ENCODE assay signal across 1 cellular context in the genomic region with DNA sequence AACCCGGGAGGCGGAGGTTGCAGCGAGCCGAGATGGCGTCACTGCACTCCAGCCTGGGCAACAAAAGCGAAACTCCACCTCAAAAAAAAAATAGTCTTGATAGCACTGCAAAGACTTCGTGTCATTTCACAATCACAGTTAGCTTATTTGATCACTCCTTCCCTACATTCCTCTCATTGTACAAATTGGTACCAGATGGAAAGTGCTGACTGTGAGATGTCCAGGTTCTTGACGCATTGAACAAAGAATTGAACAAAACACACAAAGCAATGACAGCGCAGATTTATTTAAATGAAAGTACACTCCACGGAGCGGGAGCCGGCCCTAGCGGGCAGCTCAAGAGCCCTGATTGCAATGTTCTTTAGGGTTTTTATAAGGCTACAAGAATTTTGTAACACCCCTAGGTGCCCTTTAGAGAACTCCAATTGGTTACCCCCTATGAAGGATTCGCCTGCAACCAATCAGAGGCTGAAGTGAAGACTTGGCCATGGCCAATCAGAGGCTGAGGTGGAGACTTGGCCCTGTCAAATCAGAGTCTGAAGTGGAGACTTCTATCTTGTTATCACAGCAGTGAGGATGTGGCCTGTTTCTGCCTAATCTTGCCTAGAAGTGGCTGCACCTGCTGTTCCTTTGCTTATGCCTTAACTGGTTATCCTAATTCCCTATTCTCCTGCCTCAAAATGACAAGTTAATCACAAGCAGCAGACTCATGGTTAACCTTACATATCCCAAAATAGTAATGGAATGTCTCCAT.
TF ChIP-seq lines count a peak whose summit lies in the region.

No MANE protein-coding gene starts in this region.

TF ChIP-seq in K562, 482 proteins besides CTCF, POLR2A, EP300 and RAD21 (continued from another document):
- TF ChIP-seq, protein P1, sequence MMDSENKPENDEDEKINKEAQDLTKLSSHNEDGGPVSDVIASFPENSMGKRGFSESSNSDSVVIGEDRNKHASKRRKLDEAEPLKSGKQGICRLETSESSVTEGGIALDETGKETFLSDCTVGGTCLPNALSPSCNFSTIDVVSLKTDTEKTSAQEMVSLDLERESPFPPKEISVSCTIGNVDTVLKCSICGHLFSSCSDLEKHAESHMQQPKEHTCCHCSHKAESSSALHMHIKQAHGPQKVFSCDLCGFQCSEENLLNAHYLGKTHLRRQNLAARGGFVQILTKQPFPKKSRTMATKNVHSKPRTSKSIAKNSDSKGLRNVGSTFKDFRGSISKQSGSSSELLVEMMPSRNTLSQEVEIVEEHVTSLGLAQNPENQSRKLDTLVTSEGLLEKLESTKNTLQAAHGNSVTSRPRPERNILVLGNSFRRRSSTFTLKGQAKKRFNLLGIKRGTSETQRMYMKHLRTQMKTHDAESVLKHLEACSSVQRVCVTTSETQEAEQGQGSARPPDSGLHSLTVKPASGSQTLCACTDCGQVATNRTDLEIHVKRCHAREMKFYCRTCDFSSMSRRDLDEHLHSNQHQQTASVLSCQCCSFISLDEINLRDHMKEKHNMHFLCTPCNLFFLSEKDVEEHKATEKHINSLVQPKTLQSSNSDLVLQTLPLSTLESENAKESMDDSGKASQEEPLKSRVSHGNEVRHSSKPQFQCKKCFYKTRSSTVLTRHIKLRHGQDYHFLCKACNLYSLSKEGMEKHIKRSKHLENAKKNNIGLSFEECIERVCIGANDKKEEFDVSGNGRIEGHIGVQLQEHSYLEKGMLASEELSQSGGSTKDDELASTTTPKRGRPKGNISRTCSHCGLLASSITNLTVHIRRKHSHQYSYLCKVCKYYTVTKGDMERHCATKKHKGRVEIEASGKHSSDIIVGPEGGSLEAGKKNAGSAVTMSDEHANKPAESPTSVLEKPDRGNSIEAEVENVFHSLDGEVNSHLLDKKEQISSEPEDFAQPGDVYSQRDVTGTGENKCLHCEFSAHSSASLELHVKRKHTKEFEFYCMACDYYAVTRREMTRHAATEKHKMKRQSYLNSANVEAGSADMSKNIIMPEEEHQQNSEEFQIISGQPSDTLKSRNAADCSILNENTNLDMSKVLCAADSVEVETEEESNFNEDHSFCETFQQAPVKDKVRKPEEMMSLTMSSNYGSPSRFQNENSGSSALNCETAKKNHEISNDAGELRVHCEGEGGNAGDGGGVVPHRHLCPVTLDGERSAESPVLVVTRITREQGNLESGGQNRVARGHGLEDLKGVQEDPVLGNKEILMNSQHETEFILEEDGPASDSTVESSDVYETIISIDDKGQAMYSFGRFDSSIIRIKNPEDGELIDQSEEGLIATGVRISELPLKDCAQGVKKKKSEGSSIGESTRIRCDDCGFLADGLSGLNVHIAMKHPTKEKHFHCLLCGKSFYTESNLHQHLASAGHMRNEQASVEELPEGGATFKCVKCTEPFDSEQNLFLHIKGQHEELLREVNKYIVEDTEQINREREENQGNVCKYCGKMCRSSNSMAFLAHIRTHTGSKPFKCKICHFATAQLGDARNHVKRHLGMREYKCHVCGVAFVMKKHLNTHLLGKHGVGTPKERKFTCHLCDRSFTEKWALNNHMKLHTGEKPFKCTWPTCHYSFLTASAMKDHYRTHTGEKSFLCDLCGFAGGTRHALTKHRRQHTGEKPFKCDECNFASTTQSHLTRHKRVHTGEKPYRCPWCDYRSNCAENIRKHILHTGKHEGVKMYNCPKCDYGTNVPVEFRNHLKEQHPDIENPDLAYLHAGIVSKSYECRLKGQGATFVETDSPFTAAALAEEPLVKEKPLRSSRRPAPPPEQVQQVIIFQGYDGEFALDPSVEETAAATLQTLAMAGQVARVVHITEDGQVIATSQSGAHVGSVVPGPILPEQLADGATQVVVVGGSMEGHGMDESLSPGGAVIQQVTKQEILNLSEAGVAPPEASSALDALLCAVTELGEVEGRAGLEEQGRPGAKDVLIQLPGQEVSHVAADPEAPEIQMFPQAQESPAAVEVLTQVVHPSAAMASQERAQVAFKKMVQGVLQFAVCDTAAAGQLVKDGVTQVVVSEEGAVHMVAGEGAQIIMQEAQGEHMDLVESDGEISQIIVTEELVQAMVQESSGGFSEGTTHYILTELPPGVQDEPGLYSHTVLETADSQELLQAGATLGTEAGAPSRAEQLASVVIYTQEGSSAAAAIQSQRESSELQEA (IDR thresholded peaks at IDR 0.05; ENCODE audit: low read depth), result no peak
- TF ChIP-seq TAL1 (IDR thresholded peaks at IDR 0.05) (peak; percentile 90), ZNF347 (CRISPR knock-in tag; IDR thresholded peaks at IDR 0.05; ENCODE audit: low read depth) (no peak), ZBTB7A (IDR thresholded peaks at IDR 0.05; ENCODE audit: borderline replicate concordance, control insufficient read depth, low read depth, low read length) (no peak), ZNF76 (CRISPR knock-in tag; IDR thresholded peaks at IDR 0.05; ENCODE audit: borderline replicate concordance) (no peak), LEF1 (IDR thresholded peaks at IDR 0.05) (no peak), FOS (IDR thresholded peaks at IDR 0.05; ENCODE audit: extremely low read depth, insufficient read length) (peak; percentile 60), NFIC (IDR thresholded peaks at IDR 0.05) (peak; percentile 68), JUN (IDR thresholded peaks at IDR 0.05; ENCODE audit: borderline replicate concordance, low read depth, low read length) (no peak), JUN (CRISPR knock-in tag; IDR thresholded peaks at IDR 0.05; ENCODE audit: borderline replicate concordance) (no peak), SOX6 (IDR thresholded peaks at IDR 0.05) (0 out of 2 replicates have a peak, but pooled peaks have one; percentile 21), GTF2E2 (tag; IDR thresholded peaks at IDR 0.05) (no peak), DPF2 (IDR thresholded peaks at IDR 0.05) (peak; percentile 38; the same call in 1 of the 2 replicates), MTA3 (IDR thresholded peaks at IDR 0.05; ENCODE audit: borderline replicate concordance) (no peak)
- TF ChIP-seq, protein P2, sequence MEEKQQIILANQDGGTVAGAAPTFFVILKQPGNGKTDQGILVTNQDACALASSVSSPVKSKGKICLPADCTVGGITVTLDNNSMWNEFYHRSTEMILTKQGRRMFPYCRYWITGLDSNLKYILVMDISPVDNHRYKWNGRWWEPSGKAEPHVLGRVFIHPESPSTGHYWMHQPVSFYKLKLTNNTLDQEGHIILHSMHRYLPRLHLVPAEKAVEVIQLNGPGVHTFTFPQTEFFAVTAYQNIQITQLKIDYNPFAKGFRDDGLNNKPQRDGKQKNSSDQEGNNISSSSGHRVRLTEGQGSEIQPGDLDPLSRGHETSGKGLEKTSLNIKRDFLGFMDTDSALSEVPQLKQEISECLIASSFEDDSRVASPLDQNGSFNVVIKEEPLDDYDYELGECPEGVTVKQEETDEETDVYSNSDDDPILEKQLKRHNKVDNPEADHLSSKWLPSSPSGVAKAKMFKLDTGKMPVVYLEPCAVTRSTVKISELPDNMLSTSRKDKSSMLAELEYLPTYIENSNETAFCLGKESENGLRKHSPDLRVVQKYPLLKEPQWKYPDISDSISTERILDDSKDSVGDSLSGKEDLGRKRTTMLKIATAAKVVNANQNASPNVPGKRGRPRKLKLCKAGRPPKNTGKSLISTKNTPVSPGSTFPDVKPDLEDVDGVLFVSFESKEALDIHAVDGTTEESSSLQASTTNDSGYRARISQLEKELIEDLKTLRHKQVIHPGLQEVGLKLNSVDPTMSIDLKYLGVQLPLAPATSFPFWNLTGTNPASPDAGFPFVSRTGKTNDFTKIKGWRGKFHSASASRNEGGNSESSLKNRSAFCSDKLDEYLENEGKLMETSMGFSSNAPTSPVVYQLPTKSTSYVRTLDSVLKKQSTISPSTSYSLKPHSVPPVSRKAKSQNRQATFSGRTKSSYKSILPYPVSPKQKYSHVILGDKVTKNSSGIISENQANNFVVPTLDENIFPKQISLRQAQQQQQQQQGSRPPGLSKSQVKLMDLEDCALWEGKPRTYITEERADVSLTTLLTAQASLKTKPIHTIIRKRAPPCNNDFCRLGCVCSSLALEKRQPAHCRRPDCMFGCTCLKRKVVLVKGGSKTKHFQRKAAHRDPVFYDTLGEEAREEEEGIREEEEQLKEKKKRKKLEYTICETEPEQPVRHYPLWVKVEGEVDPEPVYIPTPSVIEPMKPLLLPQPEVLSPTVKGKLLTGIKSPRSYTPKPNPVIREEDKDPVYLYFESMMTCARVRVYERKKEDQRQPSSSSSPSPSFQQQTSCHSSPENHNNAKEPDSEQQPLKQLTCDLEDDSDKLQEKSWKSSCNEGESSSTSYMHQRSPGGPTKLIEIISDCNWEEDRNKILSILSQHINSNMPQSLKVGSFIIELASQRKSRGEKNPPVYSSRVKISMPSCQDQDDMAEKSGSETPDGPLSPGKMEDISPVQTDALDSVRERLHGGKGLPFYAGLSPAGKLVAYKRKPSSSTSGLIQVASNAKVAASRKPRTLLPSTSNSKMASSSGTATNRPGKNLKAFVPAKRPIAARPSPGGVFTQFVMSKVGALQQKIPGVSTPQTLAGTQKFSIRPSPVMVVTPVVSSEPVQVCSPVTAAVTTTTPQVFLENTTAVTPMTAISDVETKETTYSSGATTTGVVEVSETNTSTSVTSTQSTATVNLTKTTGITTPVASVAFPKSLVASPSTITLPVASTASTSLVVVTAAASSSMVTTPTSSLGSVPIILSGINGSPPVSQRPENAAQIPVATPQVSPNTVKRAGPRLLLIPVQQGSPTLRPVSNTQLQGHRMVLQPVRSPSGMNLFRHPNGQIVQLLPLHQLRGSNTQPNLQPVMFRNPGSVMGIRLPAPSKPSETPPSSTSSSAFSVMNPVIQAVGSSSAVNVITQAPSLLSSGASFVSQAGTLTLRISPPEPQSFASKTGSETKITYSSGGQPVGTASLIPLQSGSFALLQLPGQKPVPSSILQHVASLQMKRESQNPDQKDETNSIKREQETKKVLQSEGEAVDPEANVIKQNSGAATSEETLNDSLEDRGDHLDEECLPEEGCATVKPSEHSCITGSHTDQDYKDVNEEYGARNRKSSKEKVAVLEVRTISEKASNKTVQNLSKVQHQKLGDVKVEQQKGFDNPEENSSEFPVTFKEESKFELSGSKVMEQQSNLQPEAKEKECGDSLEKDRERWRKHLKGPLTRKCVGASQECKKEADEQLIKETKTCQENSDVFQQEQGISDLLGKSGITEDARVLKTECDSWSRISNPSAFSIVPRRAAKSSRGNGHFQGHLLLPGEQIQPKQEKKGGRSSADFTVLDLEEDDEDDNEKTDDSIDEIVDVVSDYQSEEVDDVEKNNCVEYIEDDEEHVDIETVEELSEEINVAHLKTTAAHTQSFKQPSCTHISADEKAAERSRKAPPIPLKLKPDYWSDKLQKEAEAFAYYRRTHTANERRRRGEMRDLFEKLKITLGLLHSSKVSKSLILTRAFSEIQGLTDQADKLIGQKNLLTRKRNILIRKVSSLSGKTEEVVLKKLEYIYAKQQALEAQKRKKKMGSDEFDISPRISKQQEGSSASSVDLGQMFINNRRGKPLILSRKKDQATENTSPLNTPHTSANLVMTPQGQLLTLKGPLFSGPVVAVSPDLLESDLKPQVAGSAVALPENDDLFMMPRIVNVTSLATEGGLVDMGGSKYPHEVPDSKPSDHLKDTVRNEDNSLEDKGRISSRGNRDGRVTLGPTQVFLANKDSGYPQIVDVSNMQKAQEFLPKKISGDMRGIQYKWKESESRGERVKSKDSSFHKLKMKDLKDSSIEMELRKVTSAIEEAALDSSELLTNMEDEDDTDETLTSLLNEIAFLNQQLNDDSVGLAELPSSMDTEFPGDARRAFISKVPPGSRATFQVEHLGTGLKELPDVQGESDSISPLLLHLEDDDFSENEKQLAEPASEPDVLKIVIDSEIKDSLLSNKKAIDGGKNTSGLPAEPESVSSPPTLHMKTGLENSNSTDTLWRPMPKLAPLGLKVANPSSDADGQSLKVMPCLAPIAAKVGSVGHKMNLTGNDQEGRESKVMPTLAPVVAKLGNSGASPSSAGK (IDR thresholded peaks at IDR 0.05), result no peak
TF ChIP-seq in K562: peak in this region for 29.
